In the genomic region with DNA sequence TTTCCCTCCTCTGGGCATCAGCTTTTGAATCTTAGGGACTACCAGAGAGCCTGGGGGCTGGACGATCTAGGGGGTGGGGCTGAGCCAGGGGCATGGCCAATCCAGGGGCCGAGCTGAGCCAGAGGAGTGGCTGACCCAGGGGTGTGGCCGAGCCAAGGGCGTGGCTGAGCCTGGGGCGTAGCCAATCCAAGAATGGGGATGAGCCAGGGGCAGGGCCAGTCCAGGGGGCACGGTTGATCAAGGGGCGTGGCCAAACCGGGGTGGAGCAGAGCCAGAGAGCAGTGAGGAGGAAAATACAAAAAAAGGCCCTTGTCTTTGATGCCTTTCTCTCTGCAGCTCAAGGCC, we compare ENCODE assay signal across 9 cellular contexts.
DNase-seq lines count a peak whose midpoint lies in the region; ATAC-seq and TF ChIP-seq lines count a peak whose summit lies in the region.
"Had no signal": no experiment of that assay in that cellular context is flagged by ENCODE, and none has a peak within 500 bp of the region (broad histone marks: within the 10 kb centered on the region; RNA-seq: fewer than 3 reads in every experiment).

No MANE protein-coding gene starts in this region.

- no peaks in the 10 kb centered on the region for H3K4me1 ChIP-seq in spleen

- TF ChIP-seq POLR2A in spleen (IDR thresholded peaks at IDR 0.05) = no peak

- intact Hi-C loops in spleen (cut with DNase I; ENCODE audit: low total_unique reads) = loop anchor here (10.0 kb wide), 1 partner anchor 206 kb away; no protein-coding TSS in a partner anchor

- H3K9me3 ChIP-seq in spleen = no peaks in the 10 kb centered on the region

- in situ Hi-C loops in SK-MEL-5 (cut with HindIII; ENCODE audit: low pct_unique_long_range_greater_than_20kb, low sequenced_read_pairs) = no loop called here

- peaks cover 0 to 24% (median 0%) of the 10 kb centered on the region in 7 donors for H3K27me3 ChIP-seq in spleen (replicated peaks in 1 of 7)

- H3K36me3 ChIP-seq in spleen = no peaks in the 10 kb centered on the region

- WGBS in spleen, 5 donors = 11 to 19% (median 12%) methylated on average over 8 of the region's 8 CpGs

- peak; percentile 13 for DNase-seq in COLO829 (ENCODE audit: low spot score)
- DNase-seq in SK-MEL-5 (ENCODE audit: low read depth, low spot score) = peak; percentile 77
- DNase-seq in left kidney (ENCODE audit: low read depth, low spot score) = peak; percentile 31
- DNase-seq in spleen = no peak
- DNase-seq in MV-4-11 (lab: John Stamatoyannopoulos, UW) = no peak
- DNase-seq: activated naive CD8-positive, alpha-beta T cell treated with anti-CD3 and anti-CD28 coated beads, Interleukin-2, amount 10 ng/mL, durations not matched to agents 7 days and 5 days had no signal

- H3K4me3 ChIP-seq in spleen = no peak overlapping the region

- H3K27ac ChIP-seq in spleen = no peak overlapping the region

- ATAC-seq in GM19463 (IDR thresholded peaks at IDR 0.05; ENCODE audit: unreplicated experiment) (peak; percentile 44), HG03565 (IDR thresholded peaks at IDR 0.05; ENCODE audit: unreplicated experiment) (no peak), HG03039 (IDR thresholded peaks at IDR 0.05; ENCODE audit: unreplicated experiment) (no peak)

- no peak for TF ChIP-seq CTCF in spleen (IDR thresholded peaks at IDR 0.05 in 8 of 11, conservative IDR thresholded peaks at IDR 0.05 in 3 of 11)

Comparison
In these comparisons a context has a peak if more than half of its experiments do, and no peak if none do; other contexts are left out.
1. DNase-seq: peak in COLO829 (single experiment), SK-MEL-5 (single experiment) and left kidney (single experiment); none in spleen (single experiment) and MV-4-11 (single experiment).